ENCODE assay signal across 7 cellular contexts in genomic region chr6:91126876-91127275, GRCh38.
"Had no signal": no experiment of that assay in that cellular context is flagged by ENCODE, and none has a peak within 500 bp of the region (broad histone marks: within the 10 kb centered on the region; RNA-seq: fewer than 3 reads in every experiment).

No MANE protein-coding gene starts in this region.

- FAIRE-seq: HTR-8/SVneo, K562 had no signal

- H3K27me3 Mint-ChIP-seq: IgD-negative memory B cell had no signal

- ATAC-seq: K562 had no signal

- H3K4me3 Mint-ChIP-seq: IgD-negative memory B cell had no signal

- H3K36me3 Mint-ChIP-seq: IgD-negative memory B cell had no signal

- H3K4me3 ChIP-seq: K562 had no signal

- H3K27ac Mint-ChIP-seq: IgD-negative memory B cell had no signal

- H3K27ac ChIP-seq: HL-60 had no signal

- H3K4me1 Mint-ChIP-seq: IgD-negative memory B cell had no signal

- DNase-seq: IMR-90, KBM-7, KG1 had no signal
